8 cellular contexts compared by ENCODE assay signal in genomic region chr13:28657784-28658538, GRCh38. TPM values are rescaled to one million over a fixed set of nuclear protein-coding genes. Genes with fewer than 3 reads are reported as not detected.
A peak's percentile ranks its signal among the peaks of the same experiment; 100 is the strongest.
DNase-seq lines count a peak whose midpoint lies in the region; ATAC-seq lines count a peak whose summit lies in the region.

No MANE protein-coding gene starts in this region.

- H3K27me3 Mint-ChIP-seq in activated T-cell treated with anti-CD3 and anti-CD28 coated beads, Interleukin-2, amount 50 U/mL, for 4 hours (ENCODE audit: low read depth), result no peaks in the 10 kb centered on the region

- peak overlapping the region; percentile 98 for H3K4me3 Mint-ChIP-seq in activated T-cell treated with anti-CD3 and anti-CD28 coated beads, Interleukin-2, amount 50 U/mL, for 4 hours

- peak overlapping the region; percentile 92 for H3K4me3 ChIP-seq in effector memory CD4-positive, alpha-beta T cell (ENCODE audit: insufficient read depth, low read depth, low read length, poor library complexity, severe bottlenecking)
- peak overlapping the region; percentile 83 to 98 for H3K4me3 ChIP-seq in muscle layer of colon (ENCODE audit: low read depth in 1 of 2, low read length in 2 of 2)

- H3K36me3 ChIP-seq in effector memory CD4-positive, alpha-beta T cell (ENCODE audit: control insufficient read depth, insufficient read depth, low read length), result peaks cover 3% of the 10 kb centered on the region
- H3K36me3 ChIP-seq in muscle layer of colon (ENCODE audit: insufficient read depth, low read length), result peaks cover 8% of the 10 kb centered on the region

- H3K9me3 ChIP-seq in effector memory CD4-positive, alpha-beta T cell (ENCODE audit: control insufficient read depth, low read length), result no peaks in the 10 kb centered on the region
- H3K9me3 ChIP-seq in muscle layer of colon (ENCODE audit: low read length), result no peaks in the 10 kb centered on the region

- H3K4me1 Mint-ChIP-seq in activated T-cell treated with anti-CD3 and anti-CD28 coated beads, Interleukin-2, amount 50 U/mL, for 4 hours (ENCODE audit: low read depth), result peaks cover 51% of the 10 kb centered on the region

- peak overlapping the region; percentile 98 for H3K9ac ChIP-seq in muscle layer of colon (ENCODE audit: low read length)

- no peak for DNase-seq in activated T-cell treated with anti-CD3 and anti-CD28 coated beads, Interleukin-2, amount 50 U/mL, for 4 hours
- DNase-seq in activated T-cell treated with anti-CD3 and anti-CD28 coated beads, Interleukin-2, amount 50 U/mL, for 1 hour, result no peak
- DNase-seq in RPMI7951 (ENCODE audit: low read depth) (peak; percentile 15), putamen (ENCODE audit: low spot score) (no peak), SHP77 treated with DMSO at 0.1 percent for 48 hours (lab: John Stamatoyannopoulos, UW) (no peak), GM19240 (ENCODE audit: insufficient read length, low spot score) (no peak)
- DNase-seq in effector memory CD4-positive, alpha-beta T cell, result no peak

- H3K36me3 Mint-ChIP-seq in activated T-cell treated with anti-CD3 and anti-CD28 coated beads, Interleukin-2, amount 50 U/mL, for 4 hours (ENCODE audit: insufficient read depth), result peaks cover 27% of the 10 kb centered on the region

- no peak for ATAC-seq in activated T-cell treated with anti-CD3 and anti-CD28 coated beads, Interleukin-2, amount 50 U/mL, for 4 hours

- H3K27ac ChIP-seq in effector memory CD4-positive, alpha-beta T cell (ENCODE audit: insufficient read depth, low read length, poor library complexity, severe bottlenecking), result peak overlapping the region; percentile 94
- peak overlapping the region; percentile 95 for H3K27ac ChIP-seq in muscle layer of colon (ENCODE audit: low read depth, low read length)

- peaks cover 17% of the 10 kb centered on the region for H3K4me1 ChIP-seq in effector memory CD4-positive, alpha-beta T cell (ENCODE audit: control insufficient read depth, insufficient read depth, low read length, poor library complexity, severe bottlenecking)
- H3K4me1 ChIP-seq in muscle layer of colon (ENCODE audit: insufficient read depth, low read length), result peaks cover 32% of the 10 kb centered on the region

- no peaks in the 10 kb centered on the region for H3K9me3 Mint-ChIP-seq in activated T-cell treated with anti-CD3 and anti-CD28 coated beads, Interleukin-2, amount 50 U/mL, for 4 hours

- H3K27me3 ChIP-seq in effector memory CD4-positive, alpha-beta T cell (replicated peaks; ENCODE audit: control insufficient read depth, insufficient read depth, low read length, poor library complexity, severe bottlenecking), result no peaks in the 10 kb centered on the region
- H3K27me3 ChIP-seq in muscle layer of colon (ENCODE audit: control insufficient read depth in 1 of 2, insufficient read depth in 2 of 2, low read length in 2 of 2), result no peaks in the 10 kb centered on the region

RNA-seq across cellular contexts. Expression of gene POMP, which starts 1.0 kb away (rescaled TPM):
- total RNA-seq in activated T-cell treated with anti-CD3 and anti-CD28 coated beads, Interleukin-2, amount 50 U/mL, for 4 hours, result 100 to 1,000 TPM; 164 to 177 (median 170) TPM
- total RNA-seq in RPMI7951 (2014; rRNA removed; shearing (Covaris generic)), result 162 and 172 TPM in 2 replicates
